Comparison of ENCODE assay signal across 17 cellular contexts in genomic region chr3:140913728-140914127, GRCh38. TPM values are rescaled to one million over a fixed set of nuclear protein-coding genes. Genes with fewer than 3 reads are reported as not detected.
A peak's percentile ranks its signal among the peaks of the same experiment; 100 is the strongest.
DNase-seq lines count a peak whose midpoint lies in the region; ATAC-seq and TF ChIP-seq lines count a peak whose summit lies in the region.
"Had no signal": no experiment of that assay in that cellular context is flagged by ENCODE, and none has a peak within 500 bp of the region (broad histone marks: within the 10 kb centered on the region; RNA-seq: fewer than 3 reads in every experiment).

No MANE protein-coding gene starts in this region.

- peak; percentile 44 for DNase-seq in BE2C
- peak; percentile 21 for DNase-seq in SK-N-DZ (ENCODE audit: low spot score)
- no peak for DNase-seq in psoas muscle
- DNase-seq in activated gamma-delta T cell treated with Interleukin-2 at 50 U/mL for 16 hours: no peak
- DNase-seq: CD4-positive, alpha-beta T cell; CD8-positive, alpha-beta memory T cell; DMS 273 treated with DMSO at 0.1 percent for 48 hours; DMS79; EL; GDM1; GM23248; H7; HCEC 1CT had no signal

- H3K36me3 ChIP-seq in BE2C (no peaks in the 10 kb centered on the region), psoas muscle (ENCODE audit: insufficient read depth in 1 of 2, low read depth in 1 of 2) (no peaks in the 10 kb centered on the region)
- H3K36me3 ChIP-seq: BLaER1 treated with 17β-estradiol and CSF1 and Interleukin-3, amounts not matched to agents 10 nM and 100 nM had no signal

- H3K27me3 ChIP-seq in BE2C: no peaks in the 10 kb centered on the region
- H3K27me3 ChIP-seq in psoas muscle (ENCODE audit: insufficient read depth in 3 of 3, low read length in 2 of 3): no peaks in the 10 kb centered on the region
- H3K27me3 ChIP-seq: BLaER1 treated with 17β-estradiol and CSF1 and Interleukin-3, amounts not matched to agents 10 nM and 100 nM had no signal

- ATAC-seq in psoas muscle: peak in 3 of 4 donors; percentile 39 to 80 (median 42)
- no peak for ATAC-seq in HG03108 (IDR thresholded peaks at IDR 0.05; ENCODE audit: unreplicated experiment)
- no peak for ATAC-seq in HG02571 (IDR thresholded peaks at IDR 0.05; ENCODE audit: unreplicated experiment)
- ATAC-seq: GM12878 had no signal

- H3K4me1 ChIP-seq in BE2C: peaks cover 8% of the 10 kb centered on the region
- peaks cover 9% of the 10 kb centered on the region for H3K4me1 ChIP-seq in psoas muscle
- H3K4me1 ChIP-seq: BLaER1 treated with 17β-estradiol and CSF1 and Interleukin-3, amounts not matched to agents 10 nM and 100 nM had no signal

- H3K9me3 ChIP-seq in BE2C (no peaks in the 10 kb centered on the region), psoas muscle (no peaks in the 10 kb centered on the region)
- H3K9me3 ChIP-seq: BLaER1 treated with 17β-estradiol and CSF1 and Interleukin-3, amounts not matched to agents 10 nM and 100 nM had no signal

- H3K27ac ChIP-seq in psoas muscle: no peak overlapping the region
- H3K27ac ChIP-seq: BLaER1 treated with 17β-estradiol and CSF1 and Interleukin-3, amounts not matched to agents 10 nM and 100 nM; GM23248 had no signal

- intact Hi-C loops in psoas muscle (cut with DNase I): no loop called here

- WGBS in psoas muscle, 3 donors: 54 to 74% (median 55%) methylated on average over 5 of the region's 5 CpGs

- H3K4me3 ChIP-seq in BE2C (ENCODE audit: low read depth, low read length) (no peak overlapping the region), psoas muscle (no peak overlapping the region)
- H3K4me3 ChIP-seq: BLaER1 treated with 17β-estradiol and CSF1 and Interleukin-3, amounts not matched to agents 10 nM and 100 nM; GM12878; GM23248 had no signal

- TF ChIP-seq CTCF in BE2C (IDR thresholded peaks at IDR 0.05; ENCODE audit: low read depth, low read length) (no peak), psoas muscle (IDR thresholded peaks at IDR 0.05) (no peak)

RNA-seq across cellular contexts. Expression of gene SLC25A36, which starts 27.9 kb away (rescaled TPM):
- polyA plus RNA-seq in BE2C (2012; ENCODE audit: insufficient read depth, insufficient read length, low read depth): 46.7 TPM
- 46.4 and 59.8 TPM in 2 replicates for polyA plus RNA-seq in SK-N-DZ (2014; cell fraction: cytosol; rRNA removed)
- polyA plus RNA-seq in SK-N-DZ (2014; cell fraction: nucleus; rRNA removed): 109 and 227 TPM in 2 replicates
- total RNA-seq in psoas muscle: 10 to 100 TPM; 19.7 to 52.3 (median 28.7) TPM
- 10 to 100 TPM; 10.4 to 23.9 (median 12.5) TPM for polyA plus RNA-seq in psoas muscle

Comparison
In these comparisons a context has a peak if more than half of its experiments do, and no peak if none do; other contexts are left out.
1. DNase-seq: peak in BE2C (single experiment) and SK-N-DZ (single experiment); none in psoas muscle (0 of 2) and activated gamma-delta T cell treated with Interleukin-2 at 50 U/mL for 16 hours (single experiment).
2. ATAC-seq: peak in psoas muscle (3 of 4); none in HG03108 (single experiment) and HG02571 (single experiment).